Comparison of ENCODE assay signal across 13 cellular contexts in the genomic region with DNA sequence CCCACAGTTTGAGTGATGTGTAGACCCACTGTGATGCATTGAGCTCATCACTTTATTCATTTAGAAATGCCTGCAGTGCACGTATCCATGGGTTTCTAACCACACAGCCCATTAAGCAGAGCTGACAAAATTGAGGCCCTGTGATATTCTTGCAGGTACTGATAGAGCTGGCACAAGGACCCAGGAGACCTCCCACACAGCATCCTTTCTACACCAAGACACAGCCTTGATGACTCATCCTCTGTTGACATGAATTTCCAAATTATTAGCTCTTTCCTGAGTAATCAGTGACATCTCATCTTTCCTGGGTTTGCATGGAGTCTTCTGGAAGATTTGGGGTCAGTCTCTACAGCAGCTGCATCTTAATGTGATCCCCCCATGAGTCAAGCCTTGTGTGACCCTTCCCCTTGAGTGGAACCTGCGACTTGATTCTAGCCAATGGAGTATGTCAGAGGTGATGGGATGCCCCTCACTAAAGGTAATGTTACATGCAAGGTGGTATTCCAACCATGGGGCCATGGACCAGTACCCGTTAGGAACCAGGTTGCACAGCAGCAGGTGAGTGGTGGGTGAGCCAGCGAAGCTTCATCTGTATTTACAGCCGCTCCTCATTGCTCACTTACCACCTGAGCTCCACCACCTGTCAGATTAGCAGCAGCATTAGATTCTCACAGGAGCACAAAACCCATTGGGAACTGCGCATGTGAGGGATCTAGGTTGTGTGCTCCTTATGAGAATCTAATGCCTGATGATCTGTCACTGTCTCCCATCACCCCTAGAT.
A peak's percentile ranks its signal among the peaks of the same experiment; 100 is the strongest.
DNase-seq lines count a peak whose midpoint lies in the region; TF ChIP-seq lines count a peak whose summit lies in the region.
"Had no signal": no experiment of that assay in that cellular context is flagged by ENCODE, and none has a peak within 500 bp of the region (broad histone marks: within the 10 kb centered on the region; RNA-seq: fewer than 3 reads in every experiment).

No MANE protein-coding gene starts in this region.

- no peak for TF ChIP-seq POLR2A in breast epithelium (IDR thresholded peaks at IDR 0.05)

- intact Hi-C loops in MCF 10A (cut with micrococcal nuclease): loop anchor here (10.0 kb wide), 1 partner anchor 277 kb away; a partner anchor contains a TSS
- intact Hi-C loops in breast epithelium (cut with DNase I; ENCODE audit: low total_unique reads): no loop called here
- intact Hi-C loops in posterior vena cava (cut with DNase I): no loop called here

- H3K27ac ChIP-seq in breast epithelium: no peak overlapping the region
- H3K27ac ChIP-seq: upper lobe of right lung had no signal

- CTCF ChIA-PET in MCF 10A (lab: Yijun Ruan, JAX): no interaction called here

- H3K9me3 Mint-ChIP-seq in MCF 10A (ENCODE audit: unreplicated experiment): peaks cover 6% of the 10 kb centered on the region
- H3K9me3 Mint-ChIP-seq: activated naive CD4-positive, alpha-beta T cell treated with anti-CD3 and anti-CD28 coated beads, Interleukin-2, amount 50 U/mL, for 24 hours had no signal

- H3K4me3 ChIP-seq in breast epithelium (no peak overlapping the region), fibroblast of mammary gland (ENCODE audit: control insufficient read depth, low read depth, low read length) (no peak overlapping the region)
- H3K4me3 ChIP-seq: upper lobe of right lung had no signal

- no peaks in the 10 kb centered on the region for H3K4me1 ChIP-seq in breast epithelium

- no peaks in the 10 kb centered on the region for H3K36me3 ChIP-seq in breast epithelium
- H3K36me3 ChIP-seq: upper lobe of right lung had no signal

- no peak overlapping the region for H3K27ac Mint-ChIP-seq in MCF 10A (ENCODE audit: low read depth, unreplicated experiment)
- H3K27ac Mint-ChIP-seq: activated naive CD4-positive, alpha-beta T cell treated with anti-CD3 and anti-CD28 coated beads, Interleukin-2, amount 50 U/mL, for 24 hours had no signal

- H3K4me1 Mint-ChIP-seq in MCF 10A (ENCODE audit: insufficient read depth, unreplicated experiment): peaks cover 28% of the 10 kb centered on the region
- H3K4me1 Mint-ChIP-seq: activated naive CD4-positive, alpha-beta T cell treated with anti-CD3 and anti-CD28 coated beads, Interleukin-2, amount 50 U/mL, for 24 hours had no signal

- no TSS peak for BruUV-seq in MCF 10A (replicated peaks; lab: Mats Ljungman, UMichigan)

- no peaks in the 10 kb centered on the region for H3K27me3 ChIP-seq in breast epithelium
- H3K27me3 ChIP-seq: upper lobe of right lung had no signal

- H3K9me3 ChIP-seq in breast epithelium: no peaks in the 10 kb centered on the region
- H3K9me3 ChIP-seq: upper lobe of right lung had no signal

- DNase-seq in MCF 10A (ENCODE audit: unreplicated experiment) (peak; percentile 74), breast epithelium (ENCODE audit: low spot score in 2 of 2) (no peak), RPMI7951 (ENCODE audit: low read depth) (peak; percentile 80), fibroblast of mammary gland (ENCODE audit: low read depth) (peak; percentile 86), C1 segment of cervical spinal cord (lab: John Stamatoyannopoulos, UW) (no peak), SW 1271 (lab: John Stamatoyannopoulos, UW) (no peak), posterior vena cava (ENCODE audit: low spot score) (no peak)
- no peak for DNase-seq in stimulated activated naive CD4-positive, alpha-beta T cell treated with Interleukin-2 at 50 U/mL for 16 hours (lab: John Stamatoyannopoulos, UW)
- DNase-seq: AML-193, cerebellar nuclear complex, NCI-H526 treated with DMSO at 0.1 percent for 48 hours, upper lobe of right lung had no signal

- H3K27me3 Mint-ChIP-seq in MCF 10A (ENCODE audit: insufficient read depth, unreplicated experiment): no peaks in the 10 kb centered on the region
- H3K27me3 Mint-ChIP-seq: activated naive CD4-positive, alpha-beta T cell treated with anti-CD3 and anti-CD28 coated beads, Interleukin-2, amount 50 U/mL, for 24 hours had no signal

- no peak overlapping the region for H3K4me3 Mint-ChIP-seq in MCF 10A (ENCODE audit: unreplicated experiment)
- H3K4me3 Mint-ChIP-seq: activated naive CD4-positive, alpha-beta T cell treated with anti-CD3 and anti-CD28 coated beads, Interleukin-2, amount 50 U/mL, for 24 hours had no signal

- POLR2A ChIA-PET in MCF 10A (lab: Yijun Ruan, JAX): interaction anchor here (1.0 kb wide), 1 partner anchor 9 kb away, joined by 3 read pairs; no protein-coding TSS in a partner anchor

- H3K36me3 Mint-ChIP-seq in MCF 10A (ENCODE audit: insufficient read depth, unreplicated experiment): no peaks in the 10 kb centered on the region
- H3K36me3 Mint-ChIP-seq: activated naive CD4-positive, alpha-beta T cell treated with anti-CD3 and anti-CD28 coated beads, Interleukin-2, amount 50 U/mL, for 24 hours had no signal

- TF ChIP-seq CTCF in MCF 10A (IDR thresholded peaks at IDR 0.05; ENCODE audit: unreplicated experiment) (no peak), breast epithelium (IDR thresholded peaks at IDR 0.05) (no peak), fibroblast of mammary gland (conservative IDR thresholded peaks at IDR 0.05; ENCODE audit: control insufficient read depth, insufficient read depth, low read depth, low read length) (no peak)

Comparison
In these comparisons a context has a peak if more than half of its experiments do, and no peak if none do; other contexts are left out.
1. DNase-seq: peak in MCF 10A (single experiment), RPMI7951 (single experiment) and fibroblast of mammary gland (single experiment); none in breast epithelium (0 of 2), C1 segment of cervical spinal cord (0 of 14), stimulated activated naive CD4-positive, alpha-beta T cell treated with Interleukin-2 at 50 U/mL for 16 hours (single experiment), SW 1271 (0 of 2) and posterior vena cava (single experiment).